10 cellular contexts compared by ENCODE assay signal in genomic region chr1:225878282-225878681, GRCh38. TPM values are rescaled to one million over a fixed set of nuclear protein-coding genes. Genes with fewer than 3 reads are reported as not detected.
DNase-seq lines count a peak whose midpoint lies in the region; ATAC-seq and TF ChIP-seq lines count a peak whose summit lies in the region.
"Had no signal": no experiment of that assay in that cellular context is flagged by ENCODE, and none has a peak within 500 bp of the region (broad histone marks: within the 10 kb centered on the region; RNA-seq: fewer than 3 reads in every experiment).

No MANE protein-coding gene starts in this region.

- no peaks in the 10 kb centered on the region for H3K9me3 ChIP-seq in left ventricle myocardium inferior (replicated peaks)

- TF ChIP-seq CTCF in left ventricle myocardium inferior (IDR thresholded peaks at IDR 0.05; ENCODE audit: borderline replicate concordance), result no peak
- no peak for TF ChIP-seq CTCF in neural crest cell (conservative IDR thresholded peaks at IDR 0.05)

- H3K36me3 ChIP-seq in left ventricle myocardium inferior, result peaks cover 34% of the 10 kb centered on the region

- peaks cover 70% of the 10 kb centered on the region for H3K4me1 ChIP-seq in left ventricle myocardium inferior

- H3K9me3 Mint-ChIP-seq in dendritic cell treated with granulocyte-macrophage colony-stimulating factor and Interleukin-4, amounts not matched to agents 40 ng/mL and 50 ng/mL, for 4 days, result no peaks in the 10 kb centered on the region
- H3K9me3 Mint-ChIP-seq in neural crest cell, result no peaks in the 10 kb centered on the region

- no peak overlapping the region for H3K4me3 Mint-ChIP-seq in dendritic cell treated with granulocyte-macrophage colony-stimulating factor and Interleukin-4, amounts not matched to agents 40 ng/mL and 50 ng/mL, for 4 days
- H3K4me3 Mint-ChIP-seq in neural crest cell, result peak overlapping the region; percentile 62

- intact Hi-C loops in left ventricle myocardium inferior (cut with micrococcal nuclease), result no loop called here
- intact Hi-C loops in left cardiac atrium (cut with DNase I), result no loop called here
- intact Hi-C loops in dendritic cell treated with granulocyte-macrophage colony-stimulating factor and Interleukin-4, amounts not matched to agents 40 ng/mL and 50 ng/mL, for 4 days (cut with micrococcal nuclease), result no loop called here

- H3K27ac Mint-ChIP-seq in dendritic cell treated with granulocyte-macrophage colony-stimulating factor and Interleukin-4, amounts not matched to agents 40 ng/mL and 50 ng/mL, for 4 days, result peak overlapping the region; percentile 1
- no peak overlapping the region for H3K27ac Mint-ChIP-seq in neural crest cell (ENCODE audit: unreplicated experiment)

- H3K27ac ChIP-seq in left ventricle myocardium inferior (replicated peaks), result peak overlapping the region; percentile 94

- H3K27me3 ChIP-seq in left ventricle myocardium inferior (ENCODE audit: low read depth), result no peaks in the 10 kb centered on the region

- H3K27me3 Mint-ChIP-seq in dendritic cell treated with granulocyte-macrophage colony-stimulating factor and Interleukin-4, amounts not matched to agents 40 ng/mL and 50 ng/mL, for 4 days, result peaks cover 3% of the 10 kb centered on the region
- peaks cover 5% of the 10 kb centered on the region for H3K27me3 Mint-ChIP-seq in neural crest cell (ENCODE audit: low read depth)

- peaks cover 46% of the 10 kb centered on the region for H3K4me1 Mint-ChIP-seq in dendritic cell treated with granulocyte-macrophage colony-stimulating factor and Interleukin-4, amounts not matched to agents 40 ng/mL and 50 ng/mL, for 4 days (ENCODE audit: low read depth)
- H3K4me1 Mint-ChIP-seq in neural crest cell, result peaks cover 31% of the 10 kb centered on the region

- no peak for DNase-seq in left ventricle myocardium inferior
- no peak for DNase-seq in left cardiac atrium
- no peak for DNase-seq in neural crest cell (ENCODE audit: low read depth, low spot score)
- no peak for DNase-seq in stimulated activated CD4-positive, alpha-beta T cell treated with anti-CD3 and anti-CD28 coated beads, Interleukin-2, amount 100 ng/mL, for 24 hours
- no peak for DNase-seq in NOMO-1 (lab: John Stamatoyannopoulos, UW; ENCODE audit: unreplicated experiment in 2 of 2)
- DNase-seq: NCI-H2171 treated with DMSO at 0.1 percent for 48 hours had no signal

- H3K4me3 ChIP-seq in left ventricle myocardium inferior, result peak overlapping the region; percentile 1

- ATAC-seq in left cardiac atrium, result no peak
- ATAC-seq in GM19351 (IDR thresholded peaks at IDR 0.05; ENCODE audit: unreplicated experiment), result no peak
- ATAC-seq in HG02938 (IDR thresholded peaks at IDR 0.05; ENCODE audit: unreplicated experiment), result no peak
- ATAC-seq: GM12878 had no signal

- H3K36me3 Mint-ChIP-seq in dendritic cell treated with granulocyte-macrophage colony-stimulating factor and Interleukin-4, amounts not matched to agents 40 ng/mL and 50 ng/mL, for 4 days (ENCODE audit: low read depth), result peaks cover 48% of the 10 kb centered on the region
- H3K36me3 Mint-ChIP-seq in neural crest cell (ENCODE audit: low read depth), result no peaks in the 10 kb centered on the region

RNA-seq across cellular contexts. Expression of gene TMEM63A, which starts 3.9 kb away (rescaled TPM):
- total RNA-seq in left ventricle myocardium inferior, result 30.4 TPM
- total RNA-seq in left cardiac atrium, result 10 to 100 TPM; 33.2 to 37.1 TPM
- 24.8 and 29.3 TPM in 2 replicates for total RNA-seq in neural crest cell

RNA-seq across cellular contexts. Expression of gene LEFTY1, which starts 10.7 kb away (rescaled TPM):
- total RNA-seq in left ventricle myocardium inferior, result 0.55 TPM
- total RNA-seq in left cardiac atrium, result under 1 TPM in 1 of 2 donors, not detected in 1; 0.27 TPM
- total RNA-seq in neural crest cell, result 0.65 TPM in 1 of 2 replicates, not detected in the other

RNA-seq across cellular contexts. Expression of gene PYCR2, which starts 45.8 kb away (rescaled TPM):
- 64.0 TPM for total RNA-seq in left ventricle myocardium inferior
- total RNA-seq in left cardiac atrium, result 10 to 100 TPM; 58.0 to 58.8 TPM
- total RNA-seq in neural crest cell, result 54.8 and 59.9 TPM in 2 replicates
